ENCODE assay signal across 2 cellular contexts in genomic region chr6:41577865-41578713, GRCh38.
TF ChIP-seq lines count a peak whose summit lies in the region.

No MANE protein-coding gene starts in this region.

TF ChIP-seq in K562, 482 proteins besides CTCF, POLR2A, EP300 and RAD21 (continued from another document and continues in another):
- TF ChIP-seq, protein P1, sequence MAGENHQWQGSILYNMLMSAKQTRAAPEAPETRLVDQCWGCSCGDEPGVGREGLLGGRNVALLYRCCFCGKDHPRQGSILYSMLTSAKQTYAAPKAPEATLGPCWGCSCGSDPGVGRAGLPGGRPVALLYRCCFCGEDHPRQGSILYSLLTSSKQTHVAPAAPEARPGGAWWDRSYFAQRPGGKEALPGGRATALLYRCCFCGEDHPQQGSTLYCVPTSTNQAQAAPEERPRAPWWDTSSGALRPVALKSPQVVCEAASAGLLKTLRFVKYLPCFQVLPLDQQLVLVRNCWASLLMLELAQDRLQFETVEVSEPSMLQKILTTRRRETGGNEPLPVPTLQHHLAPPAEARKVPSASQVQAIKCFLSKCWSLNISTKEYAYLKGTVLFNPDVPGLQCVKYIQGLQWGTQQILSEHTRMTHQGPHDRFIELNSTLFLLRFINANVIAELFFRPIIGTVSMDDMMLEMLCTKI (IDR thresholded peaks at IDR 0.05; ENCODE audit: partially characterized antibody), result no peak
- no peak for TF ChIP-seq NBN (IDR thresholded peaks at IDR 0.05; ENCODE audit: low read depth)
- peak; percentile 51; the same call in 1 of the 2 replicates for TF ChIP-seq LARP7 (IDR thresholded peaks at IDR 0.05)
- TF ChIP-seq, protein P2, sequence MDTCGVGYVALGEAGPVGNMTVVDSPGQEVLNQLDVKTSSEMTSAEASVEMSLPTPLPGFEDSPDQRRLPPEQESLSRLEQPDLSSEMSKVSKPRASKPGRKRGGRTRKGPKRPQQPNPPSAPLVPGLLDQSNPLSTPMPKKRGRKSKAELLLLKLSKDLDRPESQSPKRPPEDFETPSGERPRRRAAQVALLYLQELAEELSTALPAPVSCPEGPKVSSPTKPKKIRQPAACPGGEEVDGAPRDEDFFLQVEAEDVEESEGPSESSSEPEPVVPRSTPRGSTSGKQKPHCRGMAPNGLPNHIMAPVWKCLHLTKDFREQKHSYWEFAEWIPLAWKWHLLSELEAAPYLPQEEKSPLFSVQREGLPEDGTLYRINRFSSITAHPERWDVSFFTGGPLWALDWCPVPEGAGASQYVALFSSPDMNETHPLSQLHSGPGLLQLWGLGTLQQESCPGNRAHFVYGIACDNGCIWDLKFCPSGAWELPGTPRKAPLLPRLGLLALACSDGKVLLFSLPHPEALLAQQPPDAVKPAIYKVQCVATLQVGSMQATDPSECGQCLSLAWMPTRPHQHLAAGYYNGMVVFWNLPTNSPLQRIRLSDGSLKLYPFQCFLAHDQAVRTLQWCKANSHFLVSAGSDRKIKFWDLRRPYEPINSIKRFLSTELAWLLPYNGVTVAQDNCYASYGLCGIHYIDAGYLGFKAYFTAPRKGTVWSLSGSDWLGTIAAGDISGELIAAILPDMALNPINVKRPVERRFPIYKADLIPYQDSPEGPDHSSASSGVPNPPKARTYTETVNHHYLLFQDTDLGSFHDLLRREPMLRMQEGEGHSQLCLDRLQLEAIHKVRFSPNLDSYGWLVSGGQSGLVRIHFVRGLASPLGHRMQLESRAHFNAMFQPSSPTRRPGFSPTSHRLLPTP (IDR thresholded peaks at IDR 0.05; ENCODE audit: borderline replicate concordance, extremely low read depth, insufficient read length), result no peak
- TF ChIP-seq SMC3 (conservative IDR thresholded peaks at IDR 0.05; ENCODE audit: insufficient read depth, low read depth, low read length), result no peak
- TF ChIP-seq HLTF (IDR thresholded peaks at IDR 0.05), result peak; percentile 66; the same call in 1 of the 2 replicates
- no peak for TF ChIP-seq ZNF592 (IDR thresholded peaks at IDR 0.05)
- TF ChIP-seq SP1 (CRISPR knock-in tag; IDR thresholded peaks at IDR 0.05), result no peak; the same call in 1 of the 2 replicates
- TF ChIP-seq RAD51 (IDR thresholded peaks at IDR 0.05; ENCODE audit: borderline replicate concordance, low read depth), result no peak
- TF ChIP-seq ZNF584 (CRISPR knock-in tag; IDR thresholded peaks at IDR 0.05; ENCODE audit: low read depth), result no peak
- TF ChIP-seq CTCFL (IDR thresholded peaks at IDR 0.05; ENCODE audit: borderline replicate concordance, insufficient read depth, low read depth, low read length, poor library complexity, severe bottlenecking), result no peak
- peak; percentile 45; the same call in 1 of the 2 replicates for TF ChIP-seq CBFA2T3 (IDR thresholded peaks at IDR 0.05)
- no peak for TF ChIP-seq HOMEZ (CRISPR knock-in tag; IDR thresholded peaks at IDR 0.05)
- no peak; the same call in 1 of the 2 replicates for TF ChIP-seq SOX6 (IDR thresholded peaks at IDR 0.05)

TF ChIP-seq in HepG2, 621 proteins besides CTCF, POLR2A, EP300 and RAD21 (continued from another document and continues in another):
- TF ChIP-seq ZBTB40 (IDR thresholded peaks at IDR 0.05), result no peak
- TF ChIP-seq ZBTB40 (CRISPR knock-in tag; IDR thresholded peaks at IDR 0.05), result peak; percentile 72; the same call in 1 of the 2 replicates
- TF ChIP-seq HIVEP1 (CRISPR knock-in tag; IDR thresholded peaks at IDR 0.05), result peak; percentile 91
- no peak for TF ChIP-seq GABPA (IDR thresholded peaks at IDR 0.05; ENCODE audit: low read depth, low read length)
- peak; percentile 80 for TF ChIP-seq GABPA (CRISPR knock-in tag; IDR thresholded peaks at IDR 0.05; ENCODE audit: low read depth)
- peak; percentile 87; the same call in 1 of the 2 replicates for TF ChIP-seq SMAD1 (CRISPR knock-in tag; IDR thresholded peaks at IDR 0.05; ENCODE audit: borderline replicate concordance, low read depth)
- TF ChIP-seq ZNF441 (CRISPR knock-in tag; IDR thresholded peaks at IDR 0.05; ENCODE audit: borderline replicate concordance), result peak; percentile 55; the same call in 1 of the 2 replicates
- TF ChIP-seq PPARG (CRISPR knock-in tag; conservative IDR thresholded peaks at IDR 0.05), result peak; percentile 47; the same call in 1 of the 2 replicates
- peak; percentile 94 for TF ChIP-seq SIX1 (CRISPR knock-in tag; IDR thresholded peaks at IDR 0.05; ENCODE audit: borderline replicate concordance)
- no peak for TF ChIP-seq ZNF256 (CRISPR knock-in tag; conservative IDR thresholded peaks at IDR 0.05)
- TF ChIP-seq KLF16 (CRISPR knock-in tag; IDR thresholded peaks at IDR 0.05), result peak in 1 of 2 experiments; percentile 84; a peak in 2 of 4 replicates
- TF ChIP-seq ZBTB3 (CRISPR knock-in tag; IDR thresholded peaks at IDR 0.05; ENCODE audit: borderline replicate concordance, low read depth), result 0 out of 2 replicates have a peak, but pooled peaks have one; percentile 13
- peak; percentile 59; the same call in 1 of the 2 replicates for TF ChIP-seq TFAP4 (IDR thresholded peaks at IDR 0.05; ENCODE audit: borderline replicate concordance, low read depth)
- no peak for TF ChIP-seq LCORL (IDR thresholded peaks at IDR 0.05)
- peak; percentile 95 for TF ChIP-seq LCORL (CRISPR knock-in tag; IDR thresholded peaks at IDR 0.05)
- no peak for TF ChIP-seq MED8 (CRISPR knock-in tag; IDR thresholded peaks at IDR 0.05; ENCODE audit: insufficient replicate concordance)
- TF ChIP-seq ZSCAN30 (CRISPR knock-in tag; IDR thresholded peaks at IDR 0.05), result no peak
- peak; percentile 32; the same call in 1 of the 2 replicates for TF ChIP-seq POLR2AphosphoS5 (IDR thresholded peaks at IDR 0.05; ENCODE audit: low read depth, low read length)
- no peak for TF ChIP-seq ZNF101 (CRISPR knock-in tag; IDR thresholded peaks at IDR 0.05; ENCODE audit: borderline replicate concordance, low read depth)
- TF ChIP-seq TAF1 (CRISPR knock-in tag; IDR thresholded peaks at IDR 0.05), result peak; percentile 61
- TF ChIP-seq NCOR1 (IDR thresholded peaks at IDR 0.05; ENCODE audit: borderline replicate concordance, low read length), result no peak
- TF ChIP-seq ZMYM2 (CRISPR knock-in tag; IDR thresholded peaks at IDR 0.05), result no peak; the same call in 1 of the 2 replicates
- peak; percentile 73; the same call in 1 of the 2 replicates for TF ChIP-seq YEATS2 (CRISPR knock-in tag; IDR thresholded peaks at IDR 0.05; ENCODE audit: borderline replicate concordance)
- TF ChIP-seq, protein P3, sequence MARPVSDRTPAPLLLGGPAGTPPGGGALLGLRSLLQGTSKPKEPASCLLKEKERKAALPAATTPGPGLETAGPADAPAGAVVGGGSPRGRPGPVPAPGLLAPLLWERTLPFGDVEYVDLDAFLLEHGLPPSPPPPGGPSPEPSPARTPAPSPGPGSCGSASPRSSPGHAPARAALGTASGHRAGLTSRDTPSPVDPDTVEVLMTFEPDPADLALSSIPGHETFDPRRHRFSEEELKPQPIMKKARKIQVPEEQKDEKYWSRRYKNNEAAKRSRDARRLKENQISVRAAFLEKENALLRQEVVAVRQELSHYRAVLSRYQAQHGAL (CRISPR knock-in tag; IDR thresholded peaks at IDR 0.05; ENCODE audit: not compliant biosample characterization), result no peak
- no peak; the same call in 1 of the 2 replicates for TF ChIP-seq ETV6 (CRISPR knock-in tag; conservative IDR thresholded peaks at IDR 0.05)
- peak; percentile 64; the same call in 1 of the 2 replicates for TF ChIP-seq HMG20A (CRISPR knock-in tag; IDR thresholded peaks at IDR 0.05; ENCODE audit: borderline replicate concordance)
- 0 out of 2 replicates have a peak, but pooled peaks have one; percentile 29 for TF ChIP-seq ARHGAP35 (CRISPR knock-in tag; IDR thresholded peaks at IDR 0.05; ENCODE audit: borderline replicate concordance)
- no peak for TF ChIP-seq PLRG1 (conservative IDR thresholded peaks at IDR 0.05)
- peak; percentile 84; the same call in 1 of the 2 replicates for TF ChIP-seq SATB2 (CRISPR knock-in tag; IDR thresholded peaks at IDR 0.05)
- TF ChIP-seq, protein P4, sequence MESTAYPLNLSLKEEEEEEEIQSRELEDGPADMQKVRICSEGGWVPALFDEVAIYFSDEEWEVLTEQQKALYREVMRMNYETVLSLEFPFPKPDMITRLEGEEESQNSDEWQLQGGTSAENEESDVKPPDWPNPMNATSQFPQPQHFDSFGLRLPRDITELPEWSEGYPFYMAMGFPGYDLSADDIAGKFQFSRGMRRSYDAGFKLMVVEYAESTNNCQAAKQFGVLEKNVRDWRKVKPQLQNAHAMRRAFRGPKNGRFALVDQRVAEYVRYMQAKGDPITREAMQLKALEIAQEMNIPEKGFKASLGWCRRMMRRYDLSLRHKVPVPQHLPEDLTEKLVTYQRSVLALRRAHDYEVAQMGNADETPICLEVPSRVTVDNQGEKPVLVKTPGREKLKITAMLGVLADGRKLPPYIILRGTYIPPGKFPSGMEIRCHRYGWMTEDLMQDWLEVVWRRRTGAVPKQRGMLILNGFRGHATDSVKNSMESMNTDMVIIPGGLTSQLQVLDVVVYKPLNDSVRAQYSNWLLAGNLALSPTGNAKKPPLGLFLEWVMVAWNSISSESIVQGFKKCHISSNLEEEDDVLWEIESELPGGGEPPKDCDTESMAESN (CRISPR knock-in tag; conservative IDR thresholded peaks at IDR 0.05), result no peak
- TF ChIP-seq, protein P5, sequence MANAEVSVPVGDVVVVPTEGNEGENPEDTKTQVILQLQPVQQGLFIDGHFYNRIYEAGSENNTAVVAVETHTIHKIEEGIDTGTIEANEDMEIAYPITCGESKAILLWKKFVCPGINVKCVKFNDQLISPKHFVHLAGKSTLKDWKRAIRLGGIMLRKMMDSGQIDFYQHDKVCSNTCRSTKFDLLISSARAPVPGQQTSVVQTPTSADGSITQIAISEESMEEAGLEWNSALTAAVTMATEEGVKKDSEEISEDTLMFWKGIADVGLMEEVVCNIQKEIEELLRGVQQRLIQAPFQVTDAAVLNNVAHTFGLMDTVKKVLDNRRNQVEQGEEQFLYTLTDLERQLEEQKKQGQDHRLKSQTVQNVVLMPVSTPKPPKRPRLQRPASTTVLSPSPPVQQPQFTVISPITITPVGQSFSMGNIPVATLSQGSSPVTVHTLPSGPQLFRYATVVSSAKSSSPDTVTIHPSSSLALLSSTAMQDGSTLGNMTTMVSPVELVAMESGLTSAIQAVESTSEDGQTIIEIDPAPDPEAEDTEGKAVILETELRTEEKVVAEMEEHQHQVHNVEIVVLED (CRISPR knock-in tag; IDR thresholded peaks at IDR 0.05; ENCODE audit: borderline replicate concordance), result peak; percentile 48
- peak; percentile 29; the same call in 1 of the 2 replicates for TF ChIP-seq SNAPC5 (CRISPR knock-in tag; IDR thresholded peaks at IDR 0.05; ENCODE audit: borderline replicate concordance)
- TF ChIP-seq SP1 (IDR thresholded peaks at IDR 0.05), result no peak
- TF ChIP-seq SP1 (CRISPR knock-in tag; IDR thresholded peaks at IDR 0.05), result peak; percentile 44; the same call in 1 of the 2 replicates
- peak; percentile 60 for TF ChIP-seq FOSL2 (CRISPR knock-in tag; IDR thresholded peaks at IDR 0.05)
- TF ChIP-seq MYC (CRISPR knock-in tag; IDR thresholded peaks at IDR 0.05; ENCODE audit: borderline replicate concordance), result peak; percentile 30; the same call in 1 of the 2 replicates
